ENCODE assay signal across 13 cellular contexts in genomic region chr2:131395024-131395645, GRCh38. TPM values are rescaled to one million over a fixed set of nuclear protein-coding genes. Genes with fewer than 3 reads are reported as not detected.
DNase-seq lines count a peak whose midpoint lies in the region; ATAC-seq and TF ChIP-seq lines count a peak whose summit lies in the region.
"Not testable (repeated sequence)": the region's sequence is repeated elsewhere in the genome, so short reads cannot be mapped to it uniquely, and the experiment has no call there.
"Had no signal": no experiment of that assay in that cellular context is flagged by ENCODE, and none has a peak within 500 bp of the region (broad histone marks: within the 10 kb centered on the region; RNA-seq: fewer than 3 reads in every experiment).

No MANE protein-coding gene starts in this region.

- H3K4me1 Mint-ChIP-seq in WTC11 (peaks cover 12% of the 10 kb centered on the region), neural progenitor cell (peaks cover 14% of the 10 kb centered on the region)

- H3K27ac Mint-ChIP-seq in WTC11, neural progenitor cell: not testable (repeated sequence)

- peak; percentile 69 for ATAC-seq in WTC11
- peak; percentile 70 for ATAC-seq in Right ventricle myocardium superior (ENCODE audit: poor library complexity)

- H2AFZ ChIP-seq in neural progenitor cell (replicated peaks): peak overlapping the region; percentile 87

- H3K4me1 ChIP-seq in HUES64 (ENCODE audit: insufficient read depth, low read length); neural progenitor cell: not testable (repeated sequence)
- H3K4me1 ChIP-seq in subcutaneous abdominal adipose tissue (ENCODE audit: control insufficient read depth in 5 of 5, insufficient read depth in 5 of 5, low read length in 5 of 5): peaks cover 0 to 12% (median 4%) of the 10 kb centered on the region in 5 donors

- peak overlapping the region; percentile 30; the same call in 1 of the 2 replicates for H3K9ac ChIP-seq in HUES64 (ENCODE audit: low read depth, low read length)
- H3K9ac ChIP-seq in neural progenitor cell; subcutaneous abdominal adipose tissue (ENCODE audit: low read length in 5 of 5): not testable (repeated sequence)

- H3K9me3 ChIP-seq in HUES64 (ENCODE audit: insufficient read depth, low read depth, low read length); iPS-18c (ENCODE audit: control insufficient read depth, insufficient read depth, low read length); neural progenitor cell (ENCODE audit: low read depth); subcutaneous abdominal adipose tissue (ENCODE audit: control insufficient read depth in 5 of 5, low read length in 5 of 5): not testable (repeated sequence)

- WGBS in HUES64: 44% methylated on average over 29 of the region's 29 CpGs

- DNase-seq in DMS153 treated with DMSO at 0.1 percent for 48 hours (lab: John Stamatoyannopoulos, UW; ENCODE audit: unreplicated experiment): peak; percentile 6
- DNase-seq in WTC11 (ENCODE audit: low spot score): peak; percentile 33
- not testable (repeated sequence) for DNase-seq in choroid plexus epithelial cell (ENCODE audit: low read depth); Right ventricle myocardium superior
- peak; percentile 42 for DNase-seq in neural progenitor cell (ENCODE audit: low spot score)

- H3K4me3 ChIP-seq in HUES64 (ENCODE audit: low read length) (peak overlapping the region; percentile 55), choroid plexus epithelial cell (ENCODE audit: low read depth, low read length) (peak overlapping the region; percentile 22), iPS-18c (ENCODE audit: insufficient read depth, low read depth, low read length) (peak overlapping the region; percentile 63; the same call in 1 of the 2 replicates), neural progenitor cell (peak overlapping the region; percentile 54), subcutaneous abdominal adipose tissue (ENCODE audit: low read depth in 1 of 5, low read length in 5 of 5) (peak overlapping the region in 3 of 5 donors; percentile 44 to 52 (median 50))

- not testable (repeated sequence) for H3F3A ChIP-seq in neural progenitor cell (ENCODE audit: low read depth)

- not testable (repeated sequence) for H3K9me3 Mint-ChIP-seq in WTC11, neural progenitor cell

- not testable (repeated sequence) for H3K36me3 ChIP-seq in HUES64 (ENCODE audit: insufficient read depth, low read length); neural progenitor cell; subcutaneous abdominal adipose tissue (ENCODE audit: control insufficient read depth in 5 of 5, insufficient read depth in 5 of 5, low read length in 5 of 5)

- intact Hi-C loops in Right ventricle myocardium superior (cut with DNase I): not testable (repeated sequence)

- not testable (repeated sequence) for H3K36me3 Mint-ChIP-seq in WTC11, neural progenitor cell

- POLR2A ChIA-PET in WTC11 (lab: Charles Lee): not testable (repeated sequence)

- H3K27me3 ChIP-seq in HUES64 (ENCODE audit: insufficient read depth, low read length) (peaks cover 26% of the 10 kb centered on the region), neural progenitor cell (peaks cover 22% of the 10 kb centered on the region)
- H3K27me3 ChIP-seq in subcutaneous abdominal adipose tissue (ENCODE audit: control insufficient read depth in 5 of 5, insufficient read depth in 4 of 5, low read length in 5 of 5): not testable (repeated sequence)

- H3K4me3 Mint-ChIP-seq in WTC11 (peak overlapping the region; percentile 77), neural progenitor cell (peak overlapping the region; percentile 77)

- not testable (repeated sequence) for H3K79me2 ChIP-seq in neural progenitor cell (ENCODE audit: low read depth)

- H4K20me1 ChIP-seq in neural progenitor cell (ENCODE audit: low read depth): not testable (repeated sequence)

- not testable (repeated sequence) for TF ChIP-seq CTCF in WTC11 (IDR thresholded peaks at IDR 0.05); choroid plexus epithelial cell (conservative IDR thresholded peaks at IDR 0.05; ENCODE audit: low read depth, low read length); neural progenitor cell (IDR thresholded peaks at IDR 0.05)

- H3K4me2 ChIP-seq in neural progenitor cell: peak overlapping the region; percentile 79

- CTCF ChIA-PET in WTC11 (lab: Charles Lee): interaction anchor here (0.6 to 2.2 kb wide), 7 partner anchors 10 to 278 kb away, joined by 3 to 21 read pairs (median 6); partner anchors contain the start of gene MZT2A

- peaks cover 34% of the 10 kb centered on the region for H3K27me3 Mint-ChIP-seq in WTC11 (ENCODE audit: low read depth)
- H3K27me3 Mint-ChIP-seq in neural progenitor cell (ENCODE audit: insufficient read depth, low read depth): not testable (repeated sequence)

- not testable (repeated sequence) for H3K27ac ChIP-seq in HUES64 (ENCODE audit: low read depth, low read length); neural progenitor cell; subcutaneous abdominal adipose tissue (ENCODE audit: low read depth, low read length)

RNA-seq across cellular contexts. Expression of gene RAB6D, which starts 31.2 kb away (rescaled TPM):
- 0.10 TPM for polyA plus RNA-seq in HUES64 (2013, experiment 1 of 2)
- not detected for polyA plus RNA-seq in HUES64 (2013, experiment 2 of 2)
- total RNA-seq in WTC11 (2021) (0.09 to 0.22 TPM (median 0.14 TPM) in 3 replicates), Right ventricle myocardium superior (not detected), neural progenitor cell (ENCODE audit: low replicate concordance) (0.11 and 0.15 TPM in 2 replicates)
- total RNA-seq: activated naive CD4-positive, alpha-beta T cell treated with anti-CD3 and anti-CD28 coated beads for 36 hours; CD8-positive, alpha-beta memory T cell; OCI-LY7; sigmoid colon had no signal
- polyA plus RNA-seq: ovary had no signal
